Comparison of ENCODE assay signal across 28 cellular contexts in the genomic region with DNA sequence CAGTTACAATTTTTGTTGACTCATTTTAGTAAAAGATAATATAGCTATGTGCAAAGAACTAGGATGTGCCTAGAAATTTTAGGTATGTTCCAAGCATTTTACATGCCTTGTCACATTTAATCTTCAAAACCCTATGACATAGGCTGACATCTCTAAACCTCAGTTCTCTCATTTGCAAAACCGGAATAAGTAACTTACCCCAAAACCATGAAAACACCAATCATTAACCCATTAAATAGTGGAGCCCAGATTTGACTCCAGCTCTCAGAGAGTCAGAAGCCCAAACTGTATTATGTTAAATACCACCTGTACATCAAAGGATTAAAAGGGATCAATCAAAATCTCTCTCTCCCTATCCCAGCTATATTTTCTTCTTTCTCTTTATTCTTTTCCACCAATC. TPM values are rescaled to one million over a fixed set of nuclear protein-coding genes. Genes with fewer than 3 reads are reported as not detected.
DNase-seq lines count a peak whose midpoint lies in the region; ATAC-seq and TF ChIP-seq lines count a peak whose summit lies in the region.
"Had no signal": no experiment of that assay in that cellular context is flagged by ENCODE, and none has a peak within 500 bp of the region (broad histone marks: within the 10 kb centered on the region; RNA-seq: fewer than 3 reads in every experiment).

No MANE protein-coding gene starts in this region.

- no peak overlapping the region for H3K4me3 Mint-ChIP-seq in CD4-positive, alpha-beta T cell
- no peak overlapping the region for H3K4me3 Mint-ChIP-seq in GM23338
- no peak overlapping the region for H3K4me3 Mint-ChIP-seq in Calu3 (ENCODE audit: low read depth, unreplicated experiment)
- no peak overlapping the region for H3K4me3 Mint-ChIP-seq in CD8-positive, alpha-beta memory T cell
- H3K4me3 Mint-ChIP-seq: activated naive CD4-positive, alpha-beta T cell treated with anti-CD3 and anti-CD28 coated beads for 36 hours; activated T-helper 1 cell treated with anti-CD3 and anti-CD28 coated beads, Interleukin-12 subunit alpha, Interleukin-12 subunit beta, Interleukin-2, Interleukin-4 antibody, amounts not matched to agents 30 ng/mL and 10 ng/mL and 1 ng/mL, durations not matched to agents 14 hours and 24 hours and 36 hours; CD8-positive, alpha-beta T cell had no signal

- intact Hi-C loops in CD4-positive, alpha-beta T cell (cut with DNase I, micrococcal nuclease), result no loop called here
- intact Hi-C loops in Calu3 (cut with micrococcal nuclease; ENCODE audit: unreplicated experiment), result no loop called here

- CTCF ChIA-PET in CD4-positive, alpha-beta T cell (lab: Charles Lee), result interaction anchor here (0.8 kb wide), 2 partner anchors 9 to 13 kb away, joined by 3 to 4 read pairs; no protein-coding TSS in a partner anchor
- CTCF ChIA-PET in Calu3 (lab: Charles Lee), result no interaction called here
- CTCF ChIA-PET in CD8-positive, alpha-beta memory T cell (lab: Charles Lee), result interaction anchor here (1.2 kb wide), 1 partner anchor 38 kb away, joined by 3 read pairs; no protein-coding TSS in a partner anchor

- H3K27ac ChIP-seq in CD4-positive, alpha-beta T cell (ENCODE audit: low read depth, low read length), result no peak overlapping the region
- H3K27ac ChIP-seq in GM23338 (ENCODE audit: low read depth), result no peak overlapping the region
- H3K27ac ChIP-seq in CD8-positive, alpha-beta memory T cell (ENCODE audit: low read depth, low read length), result no peak overlapping the region
- H3K27ac ChIP-seq: A549, brain microvascular endothelial cell, left lung, right lobe of liver, tibial nerve had no signal

- BruUV-seq in Calu3 (replicated peaks; lab: Mats Ljungman, UMichigan), result no TSS peak

- H3K27me3 Mint-ChIP-seq in CD4-positive, alpha-beta T cell, result no peaks in the 10 kb centered on the region
- no peaks in the 10 kb centered on the region for H3K27me3 Mint-ChIP-seq in GM23338 (ENCODE audit: insufficient read depth, low read depth, poor library complexity)
- no peaks in the 10 kb centered on the region for H3K27me3 Mint-ChIP-seq in Calu3 (ENCODE audit: unreplicated experiment)
- H3K27me3 Mint-ChIP-seq in CD8-positive, alpha-beta memory T cell, result no peaks in the 10 kb centered on the region

- H4K20me1 ChIP-seq in GM23338 (replicated peaks; ENCODE audit: insufficient read depth), result peaks cover 37% of the 10 kb centered on the region

- H3K27ac Mint-ChIP-seq in CD4-positive, alpha-beta T cell, result no peak overlapping the region
- H3K27ac Mint-ChIP-seq in GM23338 (no peak overlapping the region), Calu3 (ENCODE audit: unreplicated experiment) (no peak overlapping the region)
- peak overlapping the region in 1 of 8 donors; percentile 4 for H3K27ac Mint-ChIP-seq in CD8-positive, alpha-beta memory T cell
- H3K27ac Mint-ChIP-seq: activated naive CD4-positive, alpha-beta T cell treated with anti-CD3 and anti-CD28 coated beads for 36 hours; activated T-helper 1 cell treated with anti-CD3 and anti-CD28 coated beads, Interleukin-12 subunit alpha, Interleukin-12 subunit beta, Interleukin-2, Interleukin-4 antibody, amounts not matched to agents 30 ng/mL and 10 ng/mL and 1 ng/mL, durations not matched to agents 14 hours and 24 hours and 36 hours; CD8-positive, alpha-beta T cell had no signal

- peaks cover 100% of the 10 kb centered on the region for H3K79me2 ChIP-seq in GM23338 (replicated peaks; ENCODE audit: insufficient read depth)

- TF ChIP-seq CTCF in CD4-positive, alpha-beta T cell (IDR thresholded peaks at IDR 0.05), result no peak
- no peak for TF ChIP-seq CTCF in GM23338 (conservative IDR thresholded peaks at IDR 0.05; ENCODE audit: low read depth in 2 of 2)
- TF ChIP-seq CTCF in Calu3 (IDR thresholded peaks at IDR 0.05; ENCODE audit: unreplicated experiment), result no peak

- peaks cover 68% of the 10 kb centered on the region for H3K4me1 Mint-ChIP-seq in CD4-positive, alpha-beta T cell (ENCODE audit: low read depth)
- H3K4me1 Mint-ChIP-seq in GM23338 (peaks cover 18% of the 10 kb centered on the region; the same call in 2 of the 3 replicates), Calu3 (ENCODE audit: low read depth, unreplicated experiment) (peaks cover 20% of the 10 kb centered on the region)
- peaks cover 54 to 81% (median 78%) of the 10 kb centered on the region in 3 donors for H3K4me1 Mint-ChIP-seq in CD8-positive, alpha-beta memory T cell

- H3K9me3 ChIP-seq in CD4-positive, alpha-beta T cell (ENCODE audit: control insufficient read depth, low read length), result no peaks in the 10 kb centered on the region
- H3K9me3 ChIP-seq in CD8-positive, alpha-beta memory T cell (ENCODE audit: low read length), result no peaks in the 10 kb centered on the region
- H3K9me3 ChIP-seq: A549, left lung, right lobe of liver, tibial nerve had no signal

- DNase-seq in CD4-positive, alpha-beta T cell, result no peak
- DNase-seq in GM23338 (ENCODE audit: low spot score) (no peak), Calu3 (no peak)
- no peak for DNase-seq in CD8-positive, alpha-beta memory T cell
- DNase-seq: activated CD4-positive, alpha-beta T cell treated with anti-CD3 and anti-CD28 coated beads, Interleukin-2, amount 50 U/mL, for 48 hours; activated naive CD4-positive, alpha-beta T cell treated with anti-CD3 and anti-CD28 coated beads for 36 hours; AML-193; amniotic stem cell; brain microvascular endothelial cell; CD8-positive, alpha-beta T cell; KBM-7; left lung; mesendoderm; MG63; NCI-H1417 treated with DMSO at 0.1 percent for 48 hours; NCI-H2081; NCI-H2227 treated with DMSO at 0.1 percent for 48 hours; NCI-H748 treated with DMSO at 0.1 percent for 48 hours; right lobe of liver; stimulated activated CD4-positive, alpha-beta T cell treated with anti-CD3 and anti-CD28 coated beads, Interleukin-2, amount 100 ng/mL, for 48 hours; T-helper 1 cell had no signal

- no peaks in the 10 kb centered on the region for H3K36me3 ChIP-seq in GM23338 (ENCODE audit: insufficient read depth)
- no peaks in the 10 kb centered on the region for H3K36me3 ChIP-seq in CD8-positive, alpha-beta memory T cell (ENCODE audit: insufficient read depth, low read length)
- H3K36me3 ChIP-seq: brain microvascular endothelial cell, left lung, right lobe of liver, tibial nerve had no signal

- H3K4me2 ChIP-seq in GM23338, result no peak overlapping the region
- H3K4me2 ChIP-seq: A549 had no signal

- H3K9me3 Mint-ChIP-seq in CD4-positive, alpha-beta T cell, result peaks cover 6% of the 10 kb centered on the region
- H3K9me3 Mint-ChIP-seq in GM23338 (peaks cover 9% of the 10 kb centered on the region), Calu3 (ENCODE audit: low read depth, unreplicated experiment) (peaks cover 4% of the 10 kb centered on the region)
- H3K9me3 Mint-ChIP-seq in CD8-positive, alpha-beta memory T cell, result no peaks in the 10 kb centered on the region
- H3K9me3 Mint-ChIP-seq: CD8-positive, alpha-beta T cell had no signal

- H3K27me3 ChIP-seq in CD4-positive, alpha-beta T cell (ENCODE audit: control insufficient read depth, insufficient read depth, low read length), result no peaks in the 10 kb centered on the region
- H3K27me3 ChIP-seq in GM23338 (ENCODE audit: insufficient read depth), result no peaks in the 10 kb centered on the region
- H3K27me3 ChIP-seq in CD8-positive, alpha-beta memory T cell (ENCODE audit: insufficient read depth, low read length, poor library complexity, severe bottlenecking), result no peaks in the 10 kb centered on the region
- H3K27me3 ChIP-seq: brain microvascular endothelial cell, left lung, MG63, right lobe of liver, tibial nerve had no signal

- peaks cover 7% of the 10 kb centered on the region; the same call in 1 of the 2 replicates for H3K4me1 ChIP-seq in GM23338 (ENCODE audit: insufficient read depth)
- peaks cover 7% of the 10 kb centered on the region for H3K4me1 ChIP-seq in CD8-positive, alpha-beta memory T cell (ENCODE audit: insufficient read depth, low read length)

- POLR2A ChIA-PET in CD4-positive, alpha-beta T cell (lab: Charles Lee), result interaction anchor here (1.2 kb wide), 1 partner anchor 9 kb away, joined by 3 read pairs; no protein-coding TSS in a partner anchor
- POLR2A ChIA-PET in CD8-positive, alpha-beta memory T cell (lab: Charles Lee), result no interaction called here

- peaks cover 13% of the 10 kb centered on the region for H3K36me3 Mint-ChIP-seq in CD4-positive, alpha-beta T cell (ENCODE audit: low read depth)
- H3K36me3 Mint-ChIP-seq in GM23338 (ENCODE audit: low read depth) (peaks cover 24% of the 10 kb centered on the region), Calu3 (ENCODE audit: insufficient read depth, unreplicated experiment) (no peaks in the 10 kb centered on the region)
- peaks cover 0 to 6% (median 0%) of the 10 kb centered on the region in 3 donors for H3K36me3 Mint-ChIP-seq in CD8-positive, alpha-beta memory T cell

- no peaks in the 10 kb centered on the region for H3F3A ChIP-seq in GM23338 (replicated peaks; ENCODE audit: low read depth)

- peak; percentile 73 for ATAC-seq in GM18511 (IDR thresholded peaks at IDR 0.05; ENCODE audit: unreplicated experiment)
- ATAC-seq in GM19395 (IDR thresholded peaks at IDR 0.05; ENCODE audit: unreplicated experiment), result peak; percentile 66
- ATAC-seq in HG02678 (IDR thresholded peaks at IDR 0.05; ENCODE audit: unreplicated experiment), result peak; percentile 66
- peak; percentile 62 for ATAC-seq in HG03460 (IDR thresholded peaks at IDR 0.05; ENCODE audit: unreplicated experiment)
- ATAC-seq in CD4-positive, alpha-beta T cell (ENCODE audit: poor library complexity), result no peak
- ATAC-seq in GM23338, result no peak
- ATAC-seq: A549; CD8-positive, alpha-beta T cell; left lung; right lobe of liver had no signal

- no peak overlapping the region for H2AFZ ChIP-seq in GM23338

- no peak overlapping the region for H3K4me3 ChIP-seq in GM23338
- H3K4me3 ChIP-seq in CD8-positive, alpha-beta memory T cell (ENCODE audit: low read length), result no peak overlapping the region
- H3K4me3 ChIP-seq: A549, left lung, MG63, right lobe of liver, tibial nerve had no signal

- H3K9me2 ChIP-seq in GM23338 (ENCODE audit: insufficient read depth), result no peaks in the 10 kb centered on the region

RNA-seq across cellular contexts. Expression of a gene that starts 36.6 kb away (rescaled TPM):
- 10 to 100 TPM; 27.9 to 29.1 TPM for total RNA-seq in CD4-positive, alpha-beta T cell
- total RNA-seq in GM23338 (2014; rRNA removed; shearing (Covaris generic)), result 38.5 and 45.3 TPM in 2 replicates
- polyA plus RNA-seq in GM23338 (2016; fragmentation: Nextera tagmentation; extraction: Ambion mirVana), result 29.0 and 29.3 TPM in 2 replicates
- total RNA-seq in Calu3 (2022), result 45.4 and 48.6 TPM in 2 replicates
- total RNA-seq in CD8-positive, alpha-beta memory T cell, result 10 to 100 TPM; 35.7 to 38.0 TPM
- polyA plus RNA-seq in CD8-positive, alpha-beta memory T cell, result 20.0 TPM

Comparison
In these comparisons a context has a peak if more than half of its experiments do, and no peak if none do; other contexts are left out.
1. ATAC-seq: peak in GM18511 (single experiment), GM19395 (single experiment), HG02678 (single experiment) and HG03460 (single experiment); none in CD4-positive, alpha-beta T cell (single experiment) and GM23338 (single experiment).